Comparison of ENCODE assay signal across 27 cellular contexts in genomic region chr7:123211545-123211944, GRCh38. TPM values are rescaled to one million over a fixed set of nuclear protein-coding genes. Genes with fewer than 3 reads are reported as not detected.
DNase-seq lines count a peak whose midpoint lies in the region; ATAC-seq, FAIRE-seq and TF ChIP-seq lines count a peak whose summit lies in the region.
"Had no signal": no experiment of that assay in that cellular context is flagged by ENCODE, and none has a peak within 500 bp of the region (broad histone marks: within the 10 kb centered on the region; RNA-seq: fewer than 3 reads in every experiment).

No MANE protein-coding gene starts in this region.

- POLR2A ChIA-PET in AG04450 (lab: Yijun Ruan, JAX), result no interaction called here

- no peak for TF ChIP-seq POLR2A in body of pancreas (IDR thresholded peaks at IDR 0.05)

- TF ChIP-seq CTCF in AG04450 (IDR thresholded peaks at IDR 0.05; ENCODE audit: low read depth, low read length), result no peak
- no peak for TF ChIP-seq CTCF in GM13977 (IDR thresholded peaks at IDR 0.05; ENCODE audit: extremely low read depth, insufficient read depth, missing control alignments)
- TF ChIP-seq CTCF in body of pancreas (IDR thresholded peaks at IDR 0.05), result no peak
- TF ChIP-seq CTCF in D721Med (IDR thresholded peaks at IDR 0.05; ENCODE audit: insufficient read depth, missing control alignments), result no peak

- WGBS in body of pancreas, 2 donors, result 90 to 91% methylated on average over 2 of the region's 2 CpGs

- no peak for DNase-seq in AG04450 (ENCODE audit: low read depth, low spot score)
- DNase-seq in SJSA1 (ENCODE audit: low read depth in 1 of 2, low spot score in 2 of 2), result no peak
- no peak for DNase-seq in GM13977 (ENCODE audit: low spot score)
- DNase-seq in body of pancreas, result no peak
- no peak for DNase-seq in D721Med (ENCODE audit: insufficient read length, low spot score)
- DNase-seq: Karpas-422, NCI-H1092, NCI-H1417 treated with DMSO at 0.1 percent for 48 hours, NCI-H1694 treated with DMSO at 0.1 percent for 48 hours, NCI-H2081, NCI-H2227 treated with DMSO at 0.1 percent for 48 hours, NCI-H526 treated with DMSO at 0.1 percent for 48 hours, SHP77 had no signal

- peaks cover 30% of the 10 kb centered on the region for H3K36me3 ChIP-seq in SJSA1
- H3K36me3 ChIP-seq in body of pancreas (replicated peaks in 1 of 2; ENCODE audit: insufficient read depth in 1 of 2, low read depth in 2 of 2), result no peaks in the 10 kb centered on the region

- peaks cover 2% of the 10 kb centered on the region; the same call in 1 of the 2 replicates for H3K9me3 ChIP-seq in AG04450 (ENCODE audit: control insufficient read depth, insufficient read depth, low read length)
- peaks cover 18% of the 10 kb centered on the region for H3K9me3 ChIP-seq in SJSA1 (replicated peaks)
- peaks cover 0 to 3% (median 0%) of the 10 kb centered on the region in 3 donors for H3K9me3 ChIP-seq in body of pancreas

- H3K27ac ChIP-seq in AG04450 (ENCODE audit: low read depth, low read length) (peak overlapping the region; percentile 11), SJSA1 (peak overlapping the region; percentile 92), body of pancreas (no peak overlapping the region)
- H3K27ac ChIP-seq: 22Rv1, RWPE1, SK-N-MC had no signal

- intact Hi-C loops in body of pancreas (cut with DNase I), result no loop called here

- ATAC-seq in GM19463 (IDR thresholded peaks at IDR 0.05; ENCODE audit: unreplicated experiment) (peak; percentile 46), HG03378 (IDR thresholded peaks at IDR 0.05; ENCODE audit: unreplicated experiment) (peak; percentile 54), body of pancreas (no peak), GM19467 (IDR thresholded peaks at IDR 0.05; ENCODE audit: unreplicated experiment) (no peak)
- ATAC-seq: HepG2, Panc1 had no signal

- H3K27me3 ChIP-seq in AG04450 (ENCODE audit: control insufficient read depth, insufficient read depth, low read length) (no peaks in the 10 kb centered on the region), SJSA1 (replicated peaks) (no peaks in the 10 kb centered on the region), body of pancreas (no peaks in the 10 kb centered on the region)

- in situ Hi-C loops in GM13977 (cut with MboI; ENCODE audit: low pct_unique_long_range_greater_than_20kb, low sequenced_read_pairs, unreplicated experiment), result no loop called here

- CTCF ChIA-PET in AG04450 (lab: Charles Lee), result no interaction called here

- H3K4me1 ChIP-seq in SJSA1 (replicated peaks) (peaks cover 32% of the 10 kb centered on the region), body of pancreas (peaks cover 48% of the 10 kb centered on the region)

- FAIRE-seq in D721Med (lab: Jason Lieb, UNC), result no peak
- FAIRE-seq: H54, HepG2 had no signal

- H3K4me3 ChIP-seq in AG04450 (ENCODE audit: low read depth, low read length), result no peak overlapping the region
- H3K4me3 ChIP-seq in SJSA1, result peak overlapping the region; percentile 32
- no peak overlapping the region for H3K4me3 ChIP-seq in body of pancreas
- H3K4me3 ChIP-seq: SK-N-MC had no signal

RNA-seq across cellular contexts. Expression of gene SLC13A1, which starts 11.8 kb away (rescaled TPM):
- not detected in 2 replicates for polyA plus RNA-seq in AG04450 (2011; rRNA removed)
- polyA minus RNA-seq in AG04450 (2011; rRNA and poly(A)+ RNA removed), result not detected in 2 replicates
- total RNA-seq in SJSA1 (2014; rRNA removed; shearing (Covaris generic)), result 0.09 and 0.84 TPM in 2 replicates
- under 1 TPM in 1 of 2 donors, not detected in 1; under 0.01 TPM for total RNA-seq in body of pancreas
- total RNA-seq: HepG2; HT1080; NCI-H460; OCI-LY7; T-helper 1 cell treated with Interleukin-12 subunit alpha and Interleukin-12 subunit beta and Interleukin-4 antibody, amounts not matched to agents 30 ng/mL and 1 ng/mL, for 36 hours had no signal
- polyA plus RNA-seq: BJ, HepG2 had no signal

Comparison
In these comparisons a context has a peak if more than half of its experiments do, and no peak if none do; other contexts are left out.
1. H3K27ac ChIP-seq: peak in AG04450 (single experiment) and SJSA1 (single experiment); none in body of pancreas (0 of 4).
2. ATAC-seq: peak in GM19463 (single experiment) and HG03378 (single experiment); none in body of pancreas (single experiment) and GM19467 (single experiment).